9 cellular contexts compared by ENCODE assay signal in the genomic region with DNA sequence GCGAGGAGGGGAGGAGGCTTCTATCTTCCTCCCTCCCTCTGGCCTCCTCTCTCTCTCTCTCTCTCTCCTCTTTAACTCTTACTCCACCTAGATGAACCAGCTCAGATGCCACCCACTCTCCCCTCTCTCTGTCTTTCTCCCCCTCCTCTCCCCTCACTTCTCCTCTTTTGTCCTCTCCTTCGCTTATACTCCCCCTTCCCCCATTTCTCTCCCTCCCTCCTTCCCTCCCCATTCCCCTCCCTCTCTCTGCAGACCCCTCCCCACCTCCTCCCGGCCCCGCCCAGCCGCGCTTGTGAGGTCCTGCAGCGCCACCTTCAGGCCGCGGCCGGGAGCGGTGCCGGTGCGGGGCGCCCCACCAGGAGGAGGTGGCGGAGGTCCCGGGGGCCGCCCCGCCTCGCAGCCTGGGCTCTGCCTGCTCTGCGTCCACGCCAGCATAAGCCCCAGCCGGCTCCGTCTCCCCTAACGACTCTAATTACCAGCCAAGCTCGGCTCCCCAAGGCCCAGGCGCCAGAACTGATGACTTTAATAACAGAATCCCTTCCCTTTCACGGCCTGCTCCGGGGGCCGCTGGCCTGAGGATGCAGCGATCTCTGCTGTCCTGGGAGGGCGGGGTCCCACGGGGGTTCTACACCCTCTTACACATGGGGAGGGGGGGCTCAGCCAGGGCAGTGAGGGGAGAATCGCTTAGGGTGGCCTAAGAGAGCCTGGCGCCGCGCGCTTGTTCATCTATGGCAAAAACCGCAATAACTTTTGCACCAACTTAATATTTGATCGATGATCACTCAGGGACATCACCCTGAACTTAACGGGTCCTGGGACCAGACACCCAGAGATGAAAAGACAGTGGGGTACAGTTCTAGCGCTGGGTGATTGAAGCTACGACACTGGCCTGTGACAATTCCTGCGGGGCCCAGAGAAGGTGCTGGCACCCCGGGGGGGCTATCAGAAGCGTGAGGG.
DNase-seq lines count a peak whose midpoint lies in the region; ATAC-seq, FAIRE-seq and TF ChIP-seq lines count a peak whose summit lies in the region.
"Had no signal": no experiment of that assay in that cellular context is flagged by ENCODE, and none has a peak within 500 bp of the region (broad histone marks: within the 10 kb centered on the region; RNA-seq: fewer than 3 reads in every experiment).

No MANE protein-coding gene starts in this region.

- peaks cover 17% of the 10 kb centered on the region for H3K4me1 Mint-ChIP-seq in MCF 10A (ENCODE audit: insufficient read depth, unreplicated experiment)
- H3K4me1 Mint-ChIP-seq in stimulated activated memory B cell treated with anti-CD40 and anti-IgM and Interleukin-4, amounts not matched to agents 10 μg/mL and 1 μg/mL and 100 μg/mL, for 72 hours = no peaks in the 10 kb centered on the region

- no peak for FAIRE-seq in kidney (lab: Jason Lieb, UNC)

- no peaks in the 10 kb centered on the region for H3K27me3 Mint-ChIP-seq in MCF 10A (ENCODE audit: insufficient read depth, unreplicated experiment)
- peaks cover 83% of the 10 kb centered on the region for H3K27me3 Mint-ChIP-seq in stimulated activated memory B cell treated with anti-CD40 and anti-IgM and Interleukin-4, amounts not matched to agents 10 μg/mL and 1 μg/mL and 100 μg/mL, for 72 hours

- peak overlapping the region; percentile 50 for H3K27ac Mint-ChIP-seq in MCF 10A (ENCODE audit: low read depth, unreplicated experiment)
- no peak overlapping the region for H3K27ac Mint-ChIP-seq in stimulated activated memory B cell treated with anti-CD40 and anti-IgM and Interleukin-4, amounts not matched to agents 10 μg/mL and 1 μg/mL and 100 μg/mL, for 72 hours
- H3K27ac Mint-ChIP-seq: T-cell had no signal

- ATAC-seq in GM18868 (IDR thresholded peaks at IDR 0.05; ENCODE audit: unreplicated experiment) = no peak
- no peak for ATAC-seq in stimulated activated memory B cell treated with anti-CD40 and anti-IgM and Interleukin-4, amounts not matched to agents 10 μg/mL and 1 μg/mL and 100 μg/mL, for 72 hours
- ATAC-seq: T-cell had no signal

- intact Hi-C loops in MCF 10A (cut with micrococcal nuclease) (loop anchor here (2.0 to 10.0 kb wide), 5 partner anchors 293 to 851 kb away; a partner anchor contains a TSS), kidney (cut with DNase I) (no loop called here)

- no peaks in the 10 kb centered on the region for H3K9me3 ChIP-seq in kidney (ENCODE audit: control insufficient read depth in 1 of 2, low read length in 2 of 2)

- H3K9me3 Mint-ChIP-seq in MCF 10A (ENCODE audit: unreplicated experiment) = peaks cover 2% of the 10 kb centered on the region
- H3K9me3 Mint-ChIP-seq in stimulated activated memory B cell treated with anti-CD40 and anti-IgM and Interleukin-4, amounts not matched to agents 10 μg/mL and 1 μg/mL and 100 μg/mL, for 72 hours = peaks cover 6% of the 10 kb centered on the region

- BruUV-seq in MCF 10A (replicated peaks; lab: Mats Ljungman, UMichigan) = no TSS peak

- TF ChIP-seq CTCF in GM12872 (IDR thresholded peaks at IDR 0.05; ENCODE audit: insufficient read depth, low read depth, low read length) (peak; percentile 44; the same call in 2 of the 3 replicates), MCF 10A (IDR thresholded peaks at IDR 0.05; ENCODE audit: unreplicated experiment) (peak; percentile 80), kidney (IDR thresholded peaks at IDR 0.05; ENCODE audit: borderline replicate concordance, extremely low read depth, insufficient read depth) (peak; percentile 71)

- no peak overlapping the region for H3K9ac ChIP-seq in kidney (ENCODE audit: low read length in 2 of 2)

- no peak overlapping the region for H3K27ac ChIP-seq in kidney (ENCODE audit: low read depth in 2 of 2, low read length in 2 of 2)

- no peaks in the 10 kb centered on the region for H3K36me3 Mint-ChIP-seq in MCF 10A (ENCODE audit: insufficient read depth, unreplicated experiment)
- H3K36me3 Mint-ChIP-seq in stimulated activated memory B cell treated with anti-CD40 and anti-IgM and Interleukin-4, amounts not matched to agents 10 μg/mL and 1 μg/mL and 100 μg/mL, for 72 hours = no peaks in the 10 kb centered on the region
- H3K36me3 Mint-ChIP-seq: T-cell had no signal

- no peak overlapping the region for H3K4me3 ChIP-seq in kidney (ENCODE audit: low read length in 2 of 2)

- no peak overlapping the region for H3K4me3 Mint-ChIP-seq in MCF 10A (ENCODE audit: unreplicated experiment)
- no peak overlapping the region for H3K4me3 Mint-ChIP-seq in stimulated activated memory B cell treated with anti-CD40 and anti-IgM and Interleukin-4, amounts not matched to agents 10 μg/mL and 1 μg/mL and 100 μg/mL, for 72 hours
- H3K4me3 Mint-ChIP-seq: T-cell had no signal

- DNase-seq in NCI-H526 (lab: John Stamatoyannopoulos, UW) (peak; percentile 10 to 86), MCF 10A (ENCODE audit: unreplicated experiment) (peak; percentile 15), kidney (peak; percentile 86), NCI-H146 treated with DMSO at 0.1 percent for 48 hours (lab: John Stamatoyannopoulos, UW; ENCODE audit: unreplicated experiment) (no peak)
- DNase-seq in stimulated activated CD8-positive, alpha-beta memory T cell treated with anti-CD3 and anti-CD28 coated beads, Interleukin-2, amount 100 ng/mL, for 48 hours (ENCODE audit: low read depth in 2 of 2) = peak; percentile 31 to 44

- CTCF ChIA-PET in MCF 10A (lab: Yijun Ruan, JAX) = interaction anchor here (0.6 to 1.7 kb wide), 2 partner anchors 17 to 177 kb away, joined by 4 to 5 read pairs; no protein-coding TSS in a partner anchor

- no peaks in the 10 kb centered on the region for H3K36me3 ChIP-seq in kidney (ENCODE audit: control insufficient read depth in 1 of 2, insufficient read depth in 2 of 2, low read length in 2 of 2)

- peaks cover 10 to 14% of the 10 kb centered on the region in 2 donors for H3K4me1 ChIP-seq in kidney (ENCODE audit: control insufficient read depth in 1 of 2, insufficient read depth in 1 of 2, low read depth in 1 of 2, low read length in 2 of 2)

- POLR2A ChIA-PET in MCF 10A (lab: Yijun Ruan, JAX) = no interaction called here
